ENCODE assay signal across 6 cellular contexts in genomic region chrY:10993955-10994354, GRCh38.
"Had no signal": no experiment of that assay in that cellular context is flagged by ENCODE, and none has a peak within 500 bp of the region (broad histone marks: within the 10 kb centered on the region; RNA-seq: fewer than 3 reads in every experiment).

No MANE protein-coding gene starts in this region.

- H2AFZ ChIP-seq: GM23338 had no signal

- H3K27ac ChIP-seq: HL-60 had no signal

- ATAC-seq: GM23338, HepG2, K562 had no signal

- H3K4me3 Mint-ChIP-seq: GM23338, H9 had no signal

- H3K27ac Mint-ChIP-seq: GM23338, H9 had no signal

- H3K4me3 ChIP-seq: GM23338, K562 had no signal

- H3K4me1 Mint-ChIP-seq: GM23338, H9 had no signal

- H3K4me2 ChIP-seq: GM23338 had no signal

- DNase-seq: H9, HCEC 1CT had no signal
